9 cellular contexts compared by ENCODE assay signal in genomic region chr3:141366285-141367037, GRCh38. TPM values are rescaled to one million over a fixed set of nuclear protein-coding genes. Genes with fewer than 3 reads are reported as not detected.
DNase-seq lines count a peak whose midpoint lies in the region; ATAC-seq, FAIRE-seq and TF ChIP-seq lines count a peak whose summit lies in the region.
"Had no signal": no experiment of that assay in that cellular context is flagged by ENCODE, and none has a peak within 500 bp of the region (broad histone marks: within the 10 kb centered on the region; RNA-seq: fewer than 3 reads in every experiment).

No MANE protein-coding gene starts in this region.

- H3K27ac ChIP-seq in A549 (peak overlapping the region; percentile 99 to 100), MM.1S (ENCODE audit: low read length) (no peak overlapping the region; the same call in 1 of the 2 replicates), muscle layer of duodenum (ENCODE audit: low read length) (peak overlapping the region; percentile 95)

- peaks cover 39% of the 10 kb centered on the region for H3K79me2 ChIP-seq in MM.1S (ENCODE audit: low read length)

- no peak overlapping the region for H3K27ac Mint-ChIP-seq in activated CD4-positive, alpha-beta memory T cell treated with anti-CD3 and anti-CD28 coated beads for 36 hours

- H3K4me1 ChIP-seq in A549 = peaks cover 67% of the 10 kb centered on the region
- peaks cover 52% of the 10 kb centered on the region for H3K4me1 ChIP-seq in MM.1S (ENCODE audit: low read length)
- peaks cover 7 to 23% of the 10 kb centered on the region in 2 donors for H3K4me1 ChIP-seq in muscle layer of duodenum (ENCODE audit: control insufficient read depth in 1 of 2, insufficient read depth in 2 of 2, low read length in 2 of 2)

- H3K27me3 ChIP-seq in MM.1S (replicated peaks; ENCODE audit: insufficient read depth, low read length) (no peaks in the 10 kb centered on the region), muscle layer of duodenum (ENCODE audit: low read depth, low read length) (no peaks in the 10 kb centered on the region)

- peak overlapping the region; percentile 92 for H3K4me2 ChIP-seq in A549
- H3K4me2 ChIP-seq in MM.1S (ENCODE audit: low read depth, low read length) = no peak overlapping the region

- ATAC-seq in A549 (peak; percentile 45 to 64), HG02870 (IDR thresholded peaks at IDR 0.05; ENCODE audit: unreplicated experiment) (no peak)

- H3K9me2 ChIP-seq in MM.1S (replicated peaks; ENCODE audit: insufficient read depth, low read length) = no peaks in the 10 kb centered on the region

- H3F3A ChIP-seq in MM.1S (ENCODE audit: insufficient read depth, low read length) = peaks cover 24% of the 10 kb centered on the region

- DNase-seq in A549 (ENCODE audit: low read depth in 1 of 2, low spot score in 1 of 2) = peak; percentile 58 to 89
- peak; percentile 4 for DNase-seq in MM.1S
- peak; percentile 74 for DNase-seq in dedifferentiated amniotic fluid mesenchymal stem cell (ENCODE audit: extremely low spot score)
- DNase-seq in activated CD4-positive, alpha-beta memory T cell treated with anti-CD3 and anti-CD28 coated beads for 36 hours = no peak
- no peak for DNase-seq in activated effector memory CD4-positive, alpha-beta T cell treated with Interleukin-2 at 50 U/mL for 16 hours
- no peak for DNase-seq in ecto neural progenitor cell (ENCODE audit: low spot score)
- DNase-seq: anterior cingulate cortex had no signal

- no peak overlapping the region for H3K4me3 ChIP-seq in A549
- H3K4me3 ChIP-seq in MM.1S (ENCODE audit: low read length) = no peak overlapping the region
- H3K4me3 ChIP-seq in muscle layer of duodenum (ENCODE audit: low read depth in 1 of 2, low read length in 2 of 2) = no peak overlapping the region

- no peak for TF ChIP-seq POLR2A in A549 (IDR thresholded peaks at IDR 0.05; ENCODE audit: low read length)

- no peak overlapping the region for H3K4me3 Mint-ChIP-seq in activated CD4-positive, alpha-beta memory T cell treated with anti-CD3 and anti-CD28 coated beads for 36 hours

- POLR2A ChIA-PET in A549 (lab: Yijun Ruan, JAX) = interaction anchor here (0.7 to 3.2 kb wide), 9 partner anchors 12 to 135 kb away, joined by 3 to 16 read pairs (median 4); partner anchors contain the start of gene PXYLP1
- POLR2A ChIA-PET in activated CD4-positive, alpha-beta memory T cell treated with anti-CD3 and anti-CD28 coated beads for 36 hours (lab: Charles Lee) = no interaction called here

- TF ChIP-seq CTCF in A549 (IDR thresholded peaks at IDR 0.05) (no peak), MM.1S (IDR thresholded peaks at IDR 0.05; ENCODE audit: low read length) (no peak)

- no peak for FAIRE-seq in A549 (lab: Jason Lieb, UNC)

- H3K9me3 ChIP-seq in A549 (peaks cover 20% of the 10 kb centered on the region; the same call in 2 of the 3 replicates), MM.1S (replicated peaks; ENCODE audit: insufficient read depth, low read length) (no peaks in the 10 kb centered on the region), muscle layer of duodenum (ENCODE audit: control insufficient read depth in 1 of 2, low read length in 2 of 2) (no peaks in the 10 kb centered on the region)

- H2AFZ ChIP-seq in MM.1S (ENCODE audit: low read length) = no peak overlapping the region

- intact Hi-C loops in activated CD4-positive, alpha-beta memory T cell treated with anti-CD3 and anti-CD28 coated beads for 36 hours (cut with micrococcal nuclease) = no loop called here

- H3K27me3 Mint-ChIP-seq in activated CD4-positive, alpha-beta memory T cell treated with anti-CD3 and anti-CD28 coated beads for 36 hours = peaks cover 1% of the 10 kb centered on the region

- H3K36me3 Mint-ChIP-seq in activated CD4-positive, alpha-beta memory T cell treated with anti-CD3 and anti-CD28 coated beads for 36 hours = no peaks in the 10 kb centered on the region

- TF ChIP-seq EP300 in A549 (IDR thresholded peaks at IDR 0.05) = peak; percentile 66 to 91; a peak in 3 of 5 replicates

- peaks cover 28% of the 10 kb centered on the region for H3K4me1 Mint-ChIP-seq in activated CD4-positive, alpha-beta memory T cell treated with anti-CD3 and anti-CD28 coated beads for 36 hours (ENCODE audit: low read depth)

- 23% methylated on average over 5 of the region's 5 CpGs for WGBS in A549 (ENCODE audit: missing lambda C conversion rate)

- H3K9ac ChIP-seq in MM.1S (ENCODE audit: low read length) = no peak overlapping the region; the same call in 1 of the 2 replicates

- peaks cover 2% of the 10 kb centered on the region for H3K9me3 Mint-ChIP-seq in activated CD4-positive, alpha-beta memory T cell treated with anti-CD3 and anti-CD28 coated beads for 36 hours

- TF ChIP-seq RAD21 in A549 (conservative IDR thresholded peaks at IDR 0.05 in 1 of 2, IDR thresholded peaks at IDR 0.05 in 1 of 2) = no peak; a peak in 1 of 5 replicates

- no peaks in the 10 kb centered on the region for H3K36me3 ChIP-seq in MM.1S (replicated peaks; ENCODE audit: insufficient read depth, low read length)
- H3K36me3 ChIP-seq in muscle layer of duodenum (ENCODE audit: control insufficient read depth in 1 of 2, insufficient read depth in 2 of 2, low read length in 2 of 2) = peaks cover 0 to 20% of the 10 kb centered on the region in 2 donors

- CTCF ChIA-PET in A549 (lab: Yijun Ruan, JAX) = interaction anchor here (0.8 to 1.8 kb wide), 12 partner anchors 35 to 195 kb away, joined by 3 to 11 read pairs (median 4); no protein-coding TSS in a partner anchor
- CTCF ChIA-PET in activated CD4-positive, alpha-beta memory T cell treated with anti-CD3 and anti-CD28 coated beads for 36 hours (lab: Charles Lee) = interaction anchor here (0.9 to 3.1 kb wide), 5 partner anchors 62 to 88 kb away, joined by 3 to 17 read pairs (median 4); no protein-coding TSS in a partner anchor

- no peaks in the 10 kb centered on the region for H4K20me1 ChIP-seq in MM.1S (ENCODE audit: insufficient read depth, low read length)

TF ChIP-seq in A549, 52 proteins besides CTCF, POLR2A, EP300 and RAD21:
- TF ChIP-seq JUN (IDR thresholded peaks at IDR 0.05) (peak; percentile 73 to 84; a peak in 3 of 5 replicates), HOXB13 (CRISPR knock-in tag; IDR thresholded peaks at IDR 0.05; ENCODE audit: low read depth) (no peak; the same call in 1 of the 2 replicates), ATOH8 (CRISPR knock-in tag; IDR thresholded peaks at IDR 0.05; ENCODE audit: low read depth) (0 out of 2 replicates have a peak, but pooled peaks have one; percentile 36), JUNB (IDR thresholded peaks at IDR 0.05) (peak; percentile 60; the same call in 1 of the 2 replicates), FOSL2 (IDR thresholded peaks at IDR 0.05) (no peak), FOSL2 (CRISPR knock-in tag; IDR thresholded peaks at IDR 0.05) (peak; percentile 9; the same call in 1 of the 2 replicates), BCL3 (IDR thresholded peaks at IDR 0.05) (peak; percentile 75; the same call in 1 of the 3 replicates), HEYL (CRISPR knock-in tag; IDR thresholded peaks at IDR 0.05) (no peak), ZNF302 (CRISPR knock-in tag; IDR thresholded peaks at IDR 0.05) (no peak), ZFP36 (IDR thresholded peaks at IDR 0.05; ENCODE audit: borderline replicate concordance, partially characterized antibody) (no peak), GATA3 (IDR thresholded peaks at IDR 0.05; ENCODE audit: borderline replicate concordance) (peak; percentile 82), HDAC2 (IDR thresholded peaks at IDR 0.05) (no peak), CEBPB (IDR thresholded peaks at IDR 0.05) (peak; percentile 64 to 77; a peak in 3 of 4 replicates), EHF (CRISPR knock-in tag; IDR thresholded peaks at IDR 0.05) (0 out of 2 replicates have a peak, but pooled peaks have one; percentile 57), ZSCAN20 (CRISPR knock-in tag; IDR thresholded peaks at IDR 0.05) (no peak), CBX2 (IDR thresholded peaks at IDR 0.05; ENCODE audit: borderline replicate concordance, low read depth) (no peak)

RNA-seq across cellular contexts. Expression of gene ZBTB38, which starts 1.8 kb away (rescaled TPM):
- 110 and 141 TPM in 2 replicates for polyA plus RNA-seq in A549 (2011; rRNA removed)
- polyA plus RNA-seq in A549 (2012; cell fraction: cytosol; rRNA removed) = 17.2 and 20.9 TPM in 2 replicates
- 16.5 and 23.0 TPM in 2 replicates for polyA plus RNA-seq in A549 (2012; cell fraction: nucleus; rRNA removed)
- 70.5 to 80.7 TPM (median 72.0 TPM) in 3 replicates for polyA plus RNA-seq in A549 (2017; fragmentation: RNase III; extraction: RNeasy Plus Mini Kit Qiagen cat#74134 plus additional on column Dnase treatment)
- polyA minus RNA-seq in A549 (2011; rRNA and poly(A)+ RNA removed) = 205 and 220 TPM in 2 replicates
- 10 to 100 TPM; 64.7 to 66.4 TPM for total RNA-seq in activated CD4-positive, alpha-beta memory T cell treated with anti-CD3 and anti-CD28 coated beads for 36 hours

Comparison
In these comparisons a context has a peak if more than half of its experiments do, and no peak if none do; other contexts are left out.
1. DNase-seq: peak in A549 (2 of 2), MM.1S (single experiment) and dedifferentiated amniotic fluid mesenchymal stem cell (single experiment); none in activated CD4-positive, alpha-beta memory T cell treated with anti-CD3 and anti-CD28 coated beads for 36 hours (single experiment), activated effector memory CD4-positive, alpha-beta T cell treated with Interleukin-2 at 50 U/mL for 16 hours (single experiment) and ecto neural progenitor cell (single experiment).